8 cellular contexts compared by ENCODE assay signal in the genomic region with DNA sequence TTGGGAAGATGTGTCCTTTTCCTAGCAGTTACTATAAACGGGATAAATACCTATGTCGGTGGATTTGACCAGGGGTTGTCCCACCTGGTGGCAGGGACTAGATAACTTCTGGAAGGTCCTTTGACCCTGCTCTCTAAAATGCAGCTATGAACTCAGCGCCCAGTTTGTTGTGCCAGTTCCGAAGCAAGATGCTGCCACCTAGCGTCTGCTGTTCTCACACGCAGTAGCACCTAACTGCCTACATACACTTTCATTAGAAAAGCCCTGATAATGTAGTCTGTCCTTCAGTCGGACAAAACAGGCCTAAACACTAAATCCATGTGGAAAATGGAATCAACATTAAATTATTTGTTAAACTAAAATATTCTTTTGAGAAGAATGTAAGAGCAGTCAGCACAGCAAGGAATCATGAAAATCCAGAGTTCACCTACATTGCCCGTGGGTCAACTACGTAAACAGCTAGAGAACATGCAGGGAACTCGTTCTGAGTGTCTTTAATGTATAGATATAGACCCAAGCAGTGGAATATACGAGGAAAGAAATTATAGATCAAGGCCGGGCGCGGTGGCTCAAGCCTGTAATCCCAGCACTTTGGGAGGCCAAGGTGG. TPM values are rescaled to one million over a fixed set of nuclear protein-coding genes. Genes with fewer than 3 reads are reported as not detected.
DNase-seq lines count a peak whose midpoint lies in the region; ATAC-seq and TF ChIP-seq lines count a peak whose summit lies in the region.

No MANE protein-coding gene starts in this region.

- peak; percentile 35 for DNase-seq in H7
- peak; percentile 12 to 69 for DNase-seq in NCI-H446 (lab: John Stamatoyannopoulos, UW)
- DNase-seq in activated CD4-positive, CD25-positive, alpha-beta regulatory T cell treated with anti-CD3 and anti-CD28 coated beads, Interleukin-2, amount 50 U/mL, for 72 hours, result peak; percentile 63
- peak; percentile 76 for DNase-seq in cerebellar cortex (ENCODE audit: low spot score)
- peak; percentile 81 for DNase-seq in left lobe of liver (ENCODE audit: low spot score)
- DNase-seq in stimulated activated CD4-positive, alpha-beta T cell treated with anti-CD3 and anti-CD28 coated beads, Interleukin-4, amount 100 ng/mL, for 24 hours, result peak; percentile 79
- no peak for DNase-seq in mesenteric fat pad (ENCODE audit: low spot score)

- TF ChIP-seq CTCF in C4-2B (conservative IDR thresholded peaks at IDR 0.05), result peak; percentile 95

- H3K36me3 ChIP-seq in H7 (replicated peaks; ENCODE audit: control insufficient read depth, insufficient read depth, low read length), result peaks cover 1% of the 10 kb centered on the region; the same call in 1 of the 2 replicates

- ATAC-seq in left lobe of liver, result peak; percentile 97

- H3K4me3 ChIP-seq in H7 (ENCODE audit: insufficient read depth, low read depth, low read length), result no peak overlapping the region

- H3K27ac ChIP-seq in C4-2B, result no peak overlapping the region

- H3K27me3 ChIP-seq in H7 (ENCODE audit: control insufficient read depth, insufficient read depth, low read length), result no peaks in the 10 kb centered on the region

RNA-seq across cellular contexts. Expression of a gene that starts 51.1 kb away (rescaled TPM):
- total RNA-seq in H7 (2014; rRNA removed; shearing (Covaris generic)), result 1.3 and 2.0 TPM in 2 replicates
- total RNA-seq in left lobe of liver (0.93 TPM), mesenteric fat pad (4.7 TPM)
